ENCODE assay signal across 13 cellular contexts in genomic region chr13:106691251-106691650, GRCh38.
"Had no signal": no experiment of that assay in that cellular context is flagged by ENCODE, and none has a peak within 500 bp of the region (broad histone marks: within the 10 kb centered on the region; RNA-seq: fewer than 3 reads in every experiment).

No MANE protein-coding gene starts in this region.

- H3K27ac ChIP-seq: SJCRH30, transverse colon had no signal

- H3K36me3 ChIP-seq: breast epithelium, esophagus squamous epithelium, SJCRH30, transverse colon had no signal

- H3K27me3 ChIP-seq: breast epithelium, SJCRH30, transverse colon had no signal

- DNase-seq: activated CD4-positive, alpha-beta memory T cell treated with anti-CD3 and anti-CD28 coated beads, Interleukin-2, amount 10 ng/mL, durations not matched to agents 7 days and 5 days; activated gamma-delta T cell treated with Interleukin-2 at 50 U/mL for 16 hours; activated naive CD8-positive, alpha-beta T cell treated with anti-CD3 and anti-CD28 coated beads for 36 hours; activated T-cell treated with anti-CD3 and anti-CD28 coated beads, Interleukin-2, amount 50 U/mL, for 48 hours; anterior cingulate cortex; esophagus squamous epithelium; foreskin fibroblast; natural killer cell; SJCRH30; small intestine; transverse colon had no signal

- H3K4me1 ChIP-seq: breast epithelium, SJCRH30, transverse colon had no signal

- H3K4me3 ChIP-seq: breast epithelium, esophagus squamous epithelium, lung, SJCRH30, transverse colon had no signal

- H3K9me3 ChIP-seq: breast epithelium, esophagus squamous epithelium, SJCRH30, transverse colon had no signal
